Comparison of ENCODE assay signal across 8 cellular contexts in the genomic region with DNA sequence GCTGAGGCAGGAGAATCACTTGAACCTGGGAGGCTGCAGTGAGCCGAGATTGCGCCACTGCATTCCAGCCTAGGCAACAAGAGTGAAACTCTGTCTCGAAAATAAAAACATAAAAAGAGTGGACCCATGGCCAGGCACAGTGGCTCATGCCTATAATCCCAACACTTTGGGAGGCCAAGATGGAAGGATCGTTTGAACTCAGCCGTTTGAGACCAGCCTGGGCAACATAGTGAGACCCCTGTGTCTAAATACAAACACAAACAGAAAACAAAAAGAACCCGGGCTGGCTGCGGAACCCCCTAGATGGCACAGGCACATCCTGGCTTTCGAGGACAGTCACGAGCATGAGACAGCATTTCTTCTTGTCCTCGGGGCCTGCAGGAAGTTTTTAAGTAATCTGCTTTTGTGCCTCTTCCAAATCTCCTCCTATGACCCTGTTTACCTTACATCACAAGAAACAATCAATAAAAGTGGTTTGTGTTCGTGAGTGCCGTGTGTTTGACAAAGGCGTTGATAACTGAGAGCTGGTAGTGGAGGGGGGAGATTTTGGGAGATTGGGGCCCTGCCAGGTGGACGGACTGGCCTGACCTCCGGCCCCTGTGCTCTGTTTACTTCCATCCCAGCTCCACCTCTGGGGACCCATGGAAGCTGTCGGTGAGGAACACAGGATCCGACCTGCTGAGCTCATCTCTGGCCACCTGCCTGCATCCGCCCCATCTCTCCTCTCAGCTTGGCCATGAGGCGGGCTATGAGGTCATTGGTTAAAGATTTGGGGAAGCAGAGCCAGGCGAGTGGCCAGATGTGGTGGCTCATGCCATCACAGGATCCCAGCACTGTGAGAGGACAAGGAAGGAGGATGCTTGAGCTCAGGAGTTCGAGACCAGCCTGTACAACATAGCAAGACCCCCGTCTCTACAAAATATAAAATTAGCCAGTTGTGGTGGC. TPM values are rescaled to one million over a fixed set of nuclear protein-coding genes. Genes with fewer than 3 reads are reported as not detected.
A peak's percentile ranks its signal among the peaks of the same experiment; 100 is the strongest.
DNase-seq lines count a peak whose midpoint lies in the region; ATAC-seq and TF ChIP-seq lines count a peak whose summit lies in the region.

No MANE protein-coding gene starts in this region.

- ATAC-seq in GM18870 (IDR thresholded peaks at IDR 0.05; ENCODE audit: unreplicated experiment): no peak
- ATAC-seq in GM19452 (IDR thresholded peaks at IDR 0.05; ENCODE audit: unreplicated experiment): no peak

- no peak for TF ChIP-seq CTCF in colonic mucosa (IDR thresholded peaks at IDR 0.05)

- H3K9ac ChIP-seq in colonic mucosa (ENCODE audit: low read depth in 2 of 2, low read length in 2 of 2): peak overlapping the region in 1 of 2 donors; percentile 73

- no peaks in the 10 kb centered on the region for H3K36me3 ChIP-seq in colonic mucosa

- peak overlapping the region; percentile 60 for H3K27ac ChIP-seq in colonic mucosa

- no peaks in the 10 kb centered on the region for H3K9me3 ChIP-seq in colonic mucosa

- intact Hi-C loops in colonic mucosa (cut with DNase I): no loop called here

- no peaks in the 10 kb centered on the region for H3K27me3 ChIP-seq in colonic mucosa

- H3K4me1 ChIP-seq in colonic mucosa: no peaks in the 10 kb centered on the region

- peak; percentile 94 for DNase-seq in AG20443 (ENCODE audit: low spot score)
- peak; percentile 52 for DNase-seq in NCI-H2029 treated with DMSO at 0.1 percent for 48 hours (lab: John Stamatoyannopoulos, UW)
- peak; percentile 94 for DNase-seq in colonic mucosa
- peak; percentile 96 for DNase-seq in mucosa of gallbladder (ENCODE audit: low spot score)
- DNase-seq in NCI-H526 treated with DMSO at 0.1 percent for 48 hours (lab: John Stamatoyannopoulos, UW): no peak
- DNase-seq in NCI-H2081 treated with DMSO at 0.1 percent for 48 hours (lab: John Stamatoyannopoulos, UW): no peak

- no peak overlapping the region for H3K4me3 ChIP-seq in colonic mucosa

RNA-seq across cellular contexts. Expression of a gene that starts 5.9 kb away (rescaled TPM):
- 100 to 1,000 TPM; 120 to 159 TPM for total RNA-seq in colonic mucosa
- 76.0 TPM for total RNA-seq in mucosa of gallbladder

RNA-seq across cellular contexts. Expression of a gene that starts 17.3 kb away (rescaled TPM):
- 1 to 10 TPM; 1.4 to 3.9 TPM for total RNA-seq in colonic mucosa
- total RNA-seq in mucosa of gallbladder: 7.8 TPM

RNA-seq across cellular contexts. Expression of a gene that starts 39.1 kb away (rescaled TPM):
- total RNA-seq in colonic mucosa (10 to 100 TPM; 40.1 to 77.3 TPM), mucosa of gallbladder (68.1 TPM)

RNA-seq across cellular contexts. Expression of a gene that starts 39.7 kb away (rescaled TPM):
- 10 to 100 TPM; 62.6 to 99.0 TPM for total RNA-seq in colonic mucosa
- total RNA-seq in mucosa of gallbladder: 56.6 TPM

RNA-seq across cellular contexts. Expression of a gene that starts 57.2 kb away (rescaled TPM):
- total RNA-seq in colonic mucosa (100 to 1,000 TPM; 128 to 308 TPM), mucosa of gallbladder (92.9 TPM)

Comparison
In these comparisons a context has a peak if more than half of its experiments do, and no peak if none do; other contexts are left out.
1. DNase-seq: peak in AG20443 (single experiment), NCI-H2029 treated with DMSO at 0.1 percent for 48 hours (single experiment), colonic mucosa (single experiment) and mucosa of gallbladder (single experiment); none in NCI-H526 treated with DMSO at 0.1 percent for 48 hours (single experiment) and NCI-H2081 treated with DMSO at 0.1 percent for 48 hours (single experiment).